ENCODE assay signal across 26 cellular contexts in genomic region chr12:108035372-108035771, GRCh38.
"Had no signal": no experiment of that assay in that cellular context is flagged by ENCODE, and none has a peak within 500 bp of the region (broad histone marks: within the 10 kb centered on the region; RNA-seq: fewer than 3 reads in every experiment).

No MANE protein-coding gene starts in this region.

- DNase-seq: activated B cell treated with CpG ODN at 0.5 μM for 24 hours; activated CD4-positive, alpha-beta memory T cell treated with anti-CD3 and anti-CD28 coated beads for 36 hours; activated CD4-positive, alpha-beta T cell treated with anti-CD3 and anti-CD28 coated beads for 4 hours; activated CD4-positive, alpha-beta T cell treated with anti-CD3 and anti-CD28 coated beads, Interleukin-2, amount 10 ng/mL, durations not matched to agents 24 days and 14 days; activated CD4-positive, alpha-beta T cell treated with anti-CD3 and anti-CD28 coated beads, Interleukin-2, amount 50 U/mL, for 1 hour; activated CD4-positive, alpha-beta T cell treated with anti-CD3 and anti-CD28 coated beads, Interleukin-2, amount 50 U/mL, for 4 hours; activated CD4-positive, CD25-positive, alpha-beta regulatory T cell treated with anti-CD3 and anti-CD28 coated beads, Interleukin-2, amount 50 U/mL, for 72 hours; activated CD8-positive, alpha-beta memory T cell treated with anti-CD3 and anti-CD28 coated beads, Interleukin-2, amount 50 U/mL, for 48 hours; activated CD8-positive, alpha-beta T cell treated with anti-CD3 and anti-CD28 coated beads for 36 hours; activated effector memory CD4-positive, alpha-beta T cell treated with Interleukin-2 at 50 U/mL for 16 hours; activated gamma-delta T cell; activated naive CD4-positive, alpha-beta T cell treated with anti-CD3 and anti-CD28 coated beads, Interleukin-2, amount 10 ng/mL, durations not matched to agents 7 days and 5 days; activated naive CD4-positive, alpha-beta T cell treated with Interleukin-2 at 50 U/mL for 16 hours; activated naive CD8-positive, alpha-beta T cell treated with anti-CD3 and anti-CD28 coated beads, Interleukin-2, amount 10 ng/mL, durations not matched to agents 7 days and 5 days; activated naive CD8-positive, alpha-beta T cell treated with anti-CD3 and anti-CD28 coated beads, Interleukin-2, amount 50 U/mL, for 24 hours; activated T-cell treated with anti-CD3 and anti-CD28 coated beads, Interleukin-2, amount 50 U/mL, for 24 hours; activated T-cell treated with anti-CD3 and anti-CD28 coated beads, Interleukin-2, amount 50 U/mL, for 48 hours; amygdala; anterior cingulate cortex; central memory CD4-positive, alpha-beta T cell; T-helper 1 cell; T-helper 2 cell; T-helper 9 cell had no signal

- H3K9me3 ChIP-seq: ascending aorta had no signal

- H3K4me1 ChIP-seq: ascending aorta had no signal

- H3K36me3 ChIP-seq: ascending aorta had no signal

- FAIRE-seq: TTC549 had no signal

- H3K4me3 ChIP-seq: ascending aorta had no signal

- H3K27ac ChIP-seq: ascending aorta, VCaP had no signal

- H3K27me3 ChIP-seq: ascending aorta had no signal

- ATAC-seq: activated CD8-positive, alpha-beta T cell treated with anti-CD3 and anti-CD28 coated beads for 36 hours; activated naive CD8-positive, alpha-beta T cell treated with anti-CD3 and anti-CD28 coated beads, Interleukin-2, amount 50 U/mL, for 24 hours had no signal
